Comparison of ENCODE assay signal across 26 cellular contexts in genomic region chr3:72517325-72517724, GRCh38.
"Had no signal": no experiment of that assay in that cellular context is flagged by ENCODE, and none has a peak within 500 bp of the region (broad histone marks: within the 10 kb centered on the region; RNA-seq: fewer than 3 reads in every experiment).

No MANE protein-coding gene starts in this region.

- H3K4me1 ChIP-seq: ascending aorta, body of pancreas had no signal

- H3K27ac Mint-ChIP-seq: activated B cell treated with CpG ODN at 0.5 μM for 24 hours; activated CD4-positive, alpha-beta T cell treated with anti-CD3 and anti-CD28 coated beads, Interleukin-2, amount 10 ng/mL, durations not matched to agents 24 days and 14 days; activated CD8-positive, alpha-beta memory T cell treated with anti-CD3 and anti-CD28 coated beads, Interleukin-2, amount 10 ng/mL, durations not matched to agents 7 days and 5 days; activated naive CD4-positive, alpha-beta T cell treated with anti-CD3 and anti-CD28 coated beads, Interleukin-2, amount 50 U/mL, for 24 hours; activated naive CD8-positive, alpha-beta T cell treated with anti-CD3 and anti-CD28 coated beads, Interleukin-2, amount 50 U/mL, for 24 hours; activated T-cell treated with anti-CD3 and anti-CD28 coated beads, Interleukin-2, amount 50 U/mL, for 24 hours; T-cell had no signal

- H3K36me3 ChIP-seq: ascending aorta had no signal

- H3K9me3 Mint-ChIP-seq: activated B cell treated with CpG ODN at 0.5 μM for 24 hours; activated naive CD4-positive, alpha-beta T cell treated with anti-CD3 and anti-CD28 coated beads, Interleukin-2, amount 50 U/mL, for 24 hours; activated naive CD8-positive, alpha-beta T cell treated with anti-CD3 and anti-CD28 coated beads, Interleukin-2, amount 50 U/mL, for 24 hours; activated T-cell treated with anti-CD3 and anti-CD28 coated beads, Interleukin-2, amount 50 U/mL, for 24 hours; T-cell had no signal

- DNase-seq: activated B cell treated with CpG ODN at 0.5 μM for 24 hours; activated CD4-positive, alpha-beta T cell treated with anti-CD3 and anti-CD28 coated beads for 1 hour; activated CD4-positive, alpha-beta T cell treated with anti-CD3 and anti-CD28 coated beads, Interleukin-2, amount 10 ng/mL, durations not matched to agents 24 days and 14 days; activated CD4-positive, alpha-beta T cell treated with anti-CD3 and anti-CD28 coated beads, Interleukin-2, amount 50 U/mL, for 48 hours; activated CD8-positive, alpha-beta memory T cell treated with anti-CD3 and anti-CD28 coated beads, Interleukin-2, amount 10 ng/mL, durations not matched to agents 7 days and 5 days; activated effector memory CD4-positive, alpha-beta T cell treated with Interleukin-2 at 50 U/mL for 16 hours; activated naive CD4-positive, alpha-beta T cell; activated naive CD8-positive, alpha-beta T cell treated with anti-CD3 and anti-CD28 coated beads, Interleukin-2, amount 50 U/mL, for 24 hours; activated T-cell treated with anti-CD3 and anti-CD28 coated beads, Interleukin-2, amount 50 U/mL, for 24 hours; amniotic stem cell; body of pancreas; Kasumi-1; KBM-7; NCI-H1048; NCI-H1930; NCI-H345; NCI-H510A; NCI-H526 treated with DMSO at 0.1 percent for 48 hours; NCI-H82; SIG-M5; T-cell; T-helper 2 cell; T1000 had no signal

- ATAC-seq: activated CD8-positive, alpha-beta memory T cell treated with anti-CD3 and anti-CD28 coated beads, Interleukin-2, amount 10 ng/mL, durations not matched to agents 7 days and 5 days; activated naive CD8-positive, alpha-beta T cell treated with anti-CD3 and anti-CD28 coated beads, Interleukin-2, amount 50 U/mL, for 24 hours; body of pancreas; T-cell had no signal

- H3K9me3 ChIP-seq: ascending aorta, body of pancreas had no signal

- H3K36me3 Mint-ChIP-seq: T-cell had no signal

- H3K27me3 Mint-ChIP-seq: activated B cell treated with CpG ODN at 0.5 μM for 24 hours; activated CD4-positive, alpha-beta T cell treated with anti-CD3 and anti-CD28 coated beads, Interleukin-2, amount 10 ng/mL, durations not matched to agents 24 days and 14 days; activated CD8-positive, alpha-beta memory T cell treated with anti-CD3 and anti-CD28 coated beads, Interleukin-2, amount 10 ng/mL, durations not matched to agents 7 days and 5 days; activated naive CD4-positive, alpha-beta T cell treated with anti-CD3 and anti-CD28 coated beads, Interleukin-2, amount 50 U/mL, for 24 hours; activated naive CD8-positive, alpha-beta T cell treated with anti-CD3 and anti-CD28 coated beads, Interleukin-2, amount 50 U/mL, for 24 hours; activated T-cell treated with anti-CD3 and anti-CD28 coated beads, Interleukin-2, amount 50 U/mL, for 24 hours; T-cell had no signal

- H3K27ac ChIP-seq: ascending aorta, body of pancreas had no signal

- H3K4me3 Mint-ChIP-seq: activated B cell treated with CpG ODN at 0.5 μM for 24 hours; activated CD4-positive, alpha-beta T cell treated with anti-CD3 and anti-CD28 coated beads, Interleukin-2, amount 10 ng/mL, durations not matched to agents 24 days and 14 days; activated CD8-positive, alpha-beta memory T cell treated with anti-CD3 and anti-CD28 coated beads, Interleukin-2, amount 10 ng/mL, durations not matched to agents 7 days and 5 days; activated naive CD4-positive, alpha-beta T cell treated with anti-CD3 and anti-CD28 coated beads, Interleukin-2, amount 50 U/mL, for 24 hours; activated naive CD8-positive, alpha-beta T cell treated with anti-CD3 and anti-CD28 coated beads, Interleukin-2, amount 50 U/mL, for 24 hours; activated T-cell treated with anti-CD3 and anti-CD28 coated beads, Interleukin-2, amount 50 U/mL, for 24 hours; activated T-helper 1 cell treated with anti-CD3 and anti-CD28 coated beads, Interleukin-12 subunit alpha, Interleukin-12 subunit beta, Interleukin-2, Interleukin-4 antibody, amounts not matched to agents 30 ng/mL and 10 ng/mL and 1 ng/mL, durations not matched to agents 14 hours and 24 hours and 36 hours; T-cell had no signal

- H3K4me3 ChIP-seq: ascending aorta, body of pancreas had no signal

- H3K27me3 ChIP-seq: ascending aorta, body of pancreas had no signal
